In genomic region chr1:116847688-116848531, GRCh38 we compare ENCODE assay signal across 9 cellular contexts.
DNase-seq lines count a peak whose midpoint lies in the region; ATAC-seq and TF ChIP-seq lines count a peak whose summit lies in the region.
"Had no signal": no experiment of that assay in that cellular context is flagged by ENCODE, and none has a peak within 500 bp of the region (broad histone marks: within the 10 kb centered on the region; RNA-seq: fewer than 3 reads in every experiment).

No MANE protein-coding gene starts in this region.

- H3K4me3 ChIP-seq in fibroblast of pulmonary artery (replicated peaks; ENCODE audit: low read depth, low read length) = no peak overlapping the region

- DNase-seq in activated CD4-positive, CD25-positive, alpha-beta regulatory T cell (lab: John Stamatoyannopoulos, UW) = no peak
- DNase-seq in RKO (ENCODE audit: low spot score) (peak; percentile 13), fibroblast of pulmonary artery (ENCODE audit: low read depth) (peak; percentile 65), stromal cell of bone marrow (ENCODE audit: low read depth) (peak; percentile 42), LoVo (ENCODE audit: low spot score) (no peak)

- no peak for TF ChIP-seq CTCF in fibroblast of pulmonary artery (IDR thresholded peaks at IDR 0.05; ENCODE audit: low read length, missing control alignments)

- peak; percentile 98 to 99 for ATAC-seq in activated CD4-positive, CD25-positive, alpha-beta regulatory T cell treated with anti-CD3 and anti-CD28 coated beads, Interleukin-2, amount 50 U/mL, for 24 hours
- ATAC-seq in HG02623 (IDR thresholded peaks at IDR 0.05; ENCODE audit: unreplicated experiment) (no peak), HG02642 (IDR thresholded peaks at IDR 0.05; ENCODE audit: poor library complexity, unreplicated experiment) (no peak)
- ATAC-seq: left lobe of liver had no signal

Comparison
In these comparisons a context has a peak if more than half of its experiments do, and no peak if none do; other contexts are left out.
1. ATAC-seq: peak in activated CD4-positive, CD25-positive, alpha-beta regulatory T cell treated with anti-CD3 and anti-CD28 coated beads, Interleukin-2, amount 50 U/mL, for 24 hours (2 of 2); none in HG02623 (single experiment) and HG02642 (single experiment).
2. DNase-seq: peak in RKO (single experiment), fibroblast of pulmonary artery (single experiment) and stromal cell of bone marrow (single experiment); none in activated CD4-positive, CD25-positive, alpha-beta regulatory T cell (0 of 4) and LoVo (single experiment).